Comparison of ENCODE assay signal across 20 cellular contexts in genomic region chr5:1466631-1467265, GRCh38. TPM values are rescaled to one million over a fixed set of nuclear protein-coding genes. Genes with fewer than 3 reads are reported as not detected.
DNase-seq lines count a peak whose midpoint lies in the region; ATAC-seq, FAIRE-seq and TF ChIP-seq lines count a peak whose summit lies in the region.
"Had no signal": no experiment of that assay in that cellular context is flagged by ENCODE, and none has a peak within 500 bp of the region (broad histone marks: within the 10 kb centered on the region; RNA-seq: fewer than 3 reads in every experiment).

No MANE protein-coding gene starts in this region.

- no peak for TF ChIP-seq POLR2A in H1 (IDR thresholded peaks at IDR 0.05; ENCODE audit: control extremely low read depth in 1 of 2, low read depth in 2 of 2, low read length in 2 of 2)

- H3K4me1 Mint-ChIP-seq in activated naive CD8-positive, alpha-beta T cell treated with anti-CD3 and anti-CD28 coated beads, Interleukin-2, amount 10 ng/mL, durations not matched to agents 7 days and 5 days: peaks cover 2% of the 10 kb centered on the region
- H3K4me1 Mint-ChIP-seq in activated naive CD8-positive, alpha-beta T cell treated with anti-CD3 and anti-CD28 coated beads, Interleukin-2, amount 50 U/mL, for 24 hours: peaks cover 17% of the 10 kb centered on the region
- H3K4me1 Mint-ChIP-seq: GM23338 had no signal

- no peak overlapping the region for H3K4me3 Mint-ChIP-seq in activated naive CD8-positive, alpha-beta T cell treated with anti-CD3 and anti-CD28 coated beads, Interleukin-2, amount 10 ng/mL, durations not matched to agents 7 days and 5 days
- no peak overlapping the region for H3K4me3 Mint-ChIP-seq in activated naive CD8-positive, alpha-beta T cell treated with anti-CD3 and anti-CD28 coated beads, Interleukin-2, amount 50 U/mL, for 24 hours
- H3K4me3 Mint-ChIP-seq: GM23338 had no signal

- no peak overlapping the region for H3K9ac ChIP-seq in H1 (replicated peaks in 1 of 4; ENCODE audit: extremely low read depth in 1 of 4, low read depth in 3 of 4, low read length in 3 of 4)
- no peak overlapping the region for H3K9ac ChIP-seq in neuronal stem cell (ENCODE audit: low read depth, low read length, poor library complexity)

- no peak overlapping the region for H2AFZ ChIP-seq in H1 (ENCODE audit: low read length)
- no peak overlapping the region for H2AFZ ChIP-seq in neuronal stem cell (ENCODE audit: low read length)
- H2AFZ ChIP-seq: GM23338 had no signal

- H3K4me1 ChIP-seq in H1 (replicated peaks in 1 of 4; ENCODE audit: control insufficient read depth in 3 of 4, insufficient read depth in 4 of 4, low read length in 3 of 4) (no peaks in the 10 kb centered on the region), neuronal stem cell (ENCODE audit: control insufficient read depth in 2 of 2, insufficient read depth in 1 of 2, low read depth in 1 of 2, low read length in 2 of 2) (peaks cover 0 to 14% of the 10 kb centered on the region in 2 donors), upper lobe of right lung (no peaks in the 10 kb centered on the region)

- H3K36me3 ChIP-seq in H1 (ENCODE audit: control insufficient read depth in 2 of 4, insufficient read depth in 4 of 4, low read length in 3 of 4) (peaks cover 17 to 77% (median 58%) of the 10 kb centered on the region in 4 experiments), neuronal stem cell (replicated peaks in 1 of 2; ENCODE audit: control insufficient read depth in 2 of 2, insufficient read depth in 2 of 2, low read length in 2 of 2) (peaks cover 55 to 64% of the 10 kb centered on the region in 2 donors), upper lobe of right lung (peaks cover 77% of the 10 kb centered on the region)

- H2BK15ac ChIP-seq in H1 (ENCODE audit: low read length) (no peak overlapping the region), neuronal stem cell (ENCODE audit: low read length) (no peak overlapping the region)

- H3K9me3 ChIP-seq in H1 (ENCODE audit: insufficient read depth in 2 of 2, low read depth in 1 of 2, low read length in 1 of 2) (peaks cover 9 to 10% of the 10 kb centered on the region in 2 experiments; a peak in 2 of 4 replicates), neuronal stem cell (replicated peaks in 1 of 2; ENCODE audit: control insufficient read depth in 2 of 2, insufficient read depth in 1 of 2, low read depth in 1 of 2, low read length in 2 of 2) (peaks cover 0 to 11% of the 10 kb centered on the region in 2 donors), upper lobe of right lung (no peaks in the 10 kb centered on the region)
- H3K9me3 ChIP-seq: A549 had no signal

- H3K4me3 ChIP-seq in H1 (ENCODE audit: extremely low read depth in 1 of 4, insufficient read depth in 2 of 4, low read depth in 3 of 4, low read length in 4 of 4): no peak overlapping the region
- H3K4me3 ChIP-seq in neuronal stem cell (ENCODE audit: low read length in 2 of 2): no peak overlapping the region
- no peak overlapping the region for H3K4me3 ChIP-seq in upper lobe of right lung
- H3K4me3 ChIP-seq: A549, GM23338, K562 had no signal

- H2BK12ac ChIP-seq in H1 (ENCODE audit: low read depth, low read length): no peak overlapping the region
- H2BK12ac ChIP-seq in neuronal stem cell (ENCODE audit: low read length): no peak overlapping the region

- H4K91ac ChIP-seq in H1 (replicated peaks; ENCODE audit: insufficient read length, low read length): no peak overlapping the region
- H4K91ac ChIP-seq in neuronal stem cell (ENCODE audit: low read depth, low read length, poor library complexity): no peak overlapping the region

- TF ChIP-seq RAD21 in H1 (IDR thresholded peaks at IDR 0.05 in 1 of 2, conservative IDR thresholded peaks at IDR 0.05 in 1 of 2; ENCODE audit: low read depth in 2 of 2, low read length in 2 of 2): no peak

- no peak overlapping the region for H3K56ac ChIP-seq in H1 (replicated peaks; ENCODE audit: insufficient read length, low read depth, low read length)

- H2AK5ac ChIP-seq in H1 (ENCODE audit: low read depth, low read length) (no peak overlapping the region), neuronal stem cell (ENCODE audit: low read depth, low read length) (peak overlapping the region; percentile 21)

- H3K23ac ChIP-seq in H1 (ENCODE audit: insufficient read length): no peak overlapping the region
- peak overlapping the region; percentile 73 for H3K23ac ChIP-seq in neuronal stem cell (ENCODE audit: low read depth, low read length, poor library complexity)

- H4K8ac ChIP-seq in H1 (ENCODE audit: extremely low read depth, insufficient read depth, low read length) (no peak overlapping the region), neuronal stem cell (ENCODE audit: low read depth, low read length) (no peak overlapping the region)

- no peaks in the 10 kb centered on the region for H3K27me3 Mint-ChIP-seq in activated naive CD8-positive, alpha-beta T cell treated with anti-CD3 and anti-CD28 coated beads, Interleukin-2, amount 10 ng/mL, durations not matched to agents 7 days and 5 days
- no peaks in the 10 kb centered on the region for H3K27me3 Mint-ChIP-seq in activated naive CD8-positive, alpha-beta T cell treated with anti-CD3 and anti-CD28 coated beads, Interleukin-2, amount 50 U/mL, for 24 hours

- peak overlapping the region; percentile 46 for H3K27ac Mint-ChIP-seq in activated naive CD8-positive, alpha-beta T cell treated with anti-CD3 and anti-CD28 coated beads, Interleukin-2, amount 10 ng/mL, durations not matched to agents 7 days and 5 days
- H3K27ac Mint-ChIP-seq in activated naive CD8-positive, alpha-beta T cell treated with anti-CD3 and anti-CD28 coated beads, Interleukin-2, amount 50 U/mL, for 24 hours: no peak overlapping the region
- H3K27ac Mint-ChIP-seq: GM23338 had no signal

- CTCF ChIA-PET in H1 (lab: Charles Lee; ENCODE audit: partially characterized antibody): interaction anchor here (0.8 to 5.6 kb wide), 7 partner anchors 8 to 87 kb away, joined by 3 to 47 read pairs (median 5); no protein-coding TSS in a partner anchor

- no peak overlapping the region for H3K4me2 ChIP-seq in H1 (ENCODE audit: insufficient read depth in 1 of 2, low read depth in 2 of 2, low read length in 2 of 2)
- H3K4me2 ChIP-seq in neuronal stem cell (ENCODE audit: insufficient read depth, low read length, poor library complexity, severe bottlenecking): no peak overlapping the region
- H3K4me2 ChIP-seq: A549, GM23338 had no signal

- POLR2A ChIA-PET in activated naive CD8-positive, alpha-beta T cell treated with anti-CD3 and anti-CD28 coated beads, Interleukin-2, amount 10 ng/mL, durations not matched to agents 7 days and 5 days (lab: Charles Lee): no interaction called here
- POLR2A ChIA-PET in H1 (lab: Charles Lee; ENCODE audit: partially characterized antibody): interaction anchor here (1.2 kb wide), 1 partner anchor 14 kb away, joined by 3 read pairs; no protein-coding TSS in a partner anchor

- no peak for ATAC-seq in activated naive CD8-positive, alpha-beta T cell treated with anti-CD3 and anti-CD28 coated beads, Interleukin-2, amount 10 ng/mL, durations not matched to agents 7 days and 5 days (ENCODE audit: low read depth)
- ATAC-seq in activated naive CD8-positive, alpha-beta T cell treated with anti-CD3 and anti-CD28 coated beads, Interleukin-2, amount 50 U/mL, for 24 hours: no peak
- no peak for ATAC-seq in upper lobe of right lung
- no peak for ATAC-seq in HG03457 (IDR thresholded peaks at IDR 0.05; ENCODE audit: unreplicated experiment)
- ATAC-seq: A549, K562 had no signal

- H4K5ac ChIP-seq in H1 (ENCODE audit: insufficient read length, low read depth, low read length): no peak overlapping the region

- H3K27ac ChIP-seq in H1 (ENCODE audit: low read depth, low read length): no peak overlapping the region
- no peak overlapping the region for H3K27ac ChIP-seq in neuronal stem cell (replicated peaks; ENCODE audit: low read length)
- H3K27ac ChIP-seq in upper lobe of right lung: no peak overlapping the region
- H3K27ac ChIP-seq: A549 had no signal

- H3K14ac ChIP-seq in H1 (ENCODE audit: insufficient read length) (no peak overlapping the region), neuronal stem cell (ENCODE audit: low read length) (peak overlapping the region; percentile 38)

- H3K18ac ChIP-seq in H1 (ENCODE audit: extremely low read depth, low read length): no peak overlapping the region
- no peak overlapping the region for H3K18ac ChIP-seq in neuronal stem cell (ENCODE audit: low read length)

- no peak overlapping the region for H2BK20ac ChIP-seq in H1 (ENCODE audit: low read length)

- H4K20me1 ChIP-seq in H1 (replicated peaks in 1 of 2; ENCODE audit: control insufficient read depth in 1 of 2, insufficient read depth in 2 of 2, low read length in 2 of 2): peaks cover 0 to 22% of the 10 kb centered on the region in 2 experiments

- peaks cover 32% of the 10 kb centered on the region for H3K36me3 Mint-ChIP-seq in activated naive CD8-positive, alpha-beta T cell treated with anti-CD3 and anti-CD28 coated beads, Interleukin-2, amount 10 ng/mL, durations not matched to agents 7 days and 5 days
- peaks cover 44% of the 10 kb centered on the region for H3K36me3 Mint-ChIP-seq in activated naive CD8-positive, alpha-beta T cell treated with anti-CD3 and anti-CD28 coated beads, Interleukin-2, amount 50 U/mL, for 24 hours (ENCODE audit: low read depth)

- intact Hi-C loops in upper lobe of right lung (cut with DNase I): no loop called here

- no peak for FAIRE-seq in H1 (lab: Jason Lieb, UNC)
- FAIRE-seq: A549, GM12891, HTR-8/SVneo, K562 had no signal

- no peak overlapping the region for H3K4ac ChIP-seq in H1 (replicated peaks; ENCODE audit: insufficient read length, low read depth, low read length)
- no peak overlapping the region for H3K4ac ChIP-seq in neuronal stem cell (ENCODE audit: low read length)

- WGBS in H1 (ENCODE audit: extremely low coverage in 1 of 2, insufficient coverage in 1 of 2, insufficient read length in 1 of 2, insufficient replicate concordance in 2 of 2, low coverage in 1 of 2, low lambda C conversion rate in 2 of 2, missing lambda C conversion rate in 1 of 2), 2 experiments: 92% methylated on average over 22 of the region's 37 CpGs; no CpG with 5 or more reads in 1 of the 2 experiments
- no CpG with 5 or more reads among the region's 37 CpGs for WGBS in neuronal stem cell (ENCODE audit: extremely low coverage in 2 of 2, insufficient read length in 2 of 2, insufficient replicate concordance in 1 of 2), 2 donors

- H2BK120ac ChIP-seq in H1 (replicated peaks; ENCODE audit: low read depth, low read length) (no peak overlapping the region), neuronal stem cell (ENCODE audit: low read depth, low read length) (no peak overlapping the region)

- no peak for TF ChIP-seq CTCF in H1 (IDR thresholded peaks at IDR 0.05; ENCODE audit: control extremely low read depth in 1 of 3, insufficient read depth in 1 of 3, low read depth in 1 of 3, low read length in 3 of 3)
- TF ChIP-seq CTCF in upper lobe of right lung (IDR thresholded peaks at IDR 0.05): no peak

- DNase-seq in activated naive CD8-positive, alpha-beta T cell treated with anti-CD3 and anti-CD28 coated beads, Interleukin-2, amount 10 ng/mL, durations not matched to agents 7 days and 5 days: peak; percentile 23
- no peak for DNase-seq in activated naive CD8-positive, alpha-beta T cell treated with anti-CD3 and anti-CD28 coated beads, Interleukin-2, amount 50 U/mL, for 24 hours
- DNase-seq in H1 (ENCODE audit: low read depth in 1 of 2, low spot score in 2 of 2): no peak
- DNase-seq in neuronal stem cell (ENCODE audit: low spot score): no peak
- peak; percentile 65 for DNase-seq in upper lobe of right lung
- no peak for DNase-seq in NCI-H1694 (lab: John Stamatoyannopoulos, UW)
- DNase-seq: Calu3, DMS79, NCI-H1048, NCI-H2107, NCI-H226, NCI-H526, OCI-M1 had no signal

- peaks cover 3% of the 10 kb centered on the region for H3K9me3 Mint-ChIP-seq in activated naive CD8-positive, alpha-beta T cell treated with anti-CD3 and anti-CD28 coated beads, Interleukin-2, amount 10 ng/mL, durations not matched to agents 7 days and 5 days
- H3K9me3 Mint-ChIP-seq in activated naive CD8-positive, alpha-beta T cell treated with anti-CD3 and anti-CD28 coated beads, Interleukin-2, amount 50 U/mL, for 24 hours: peaks cover 3% of the 10 kb centered on the region

- no peak overlapping the region for H2BK5ac ChIP-seq in H1 (ENCODE audit: low read depth, low read length)
- H2BK5ac ChIP-seq in neuronal stem cell (ENCODE audit: low read length): no peak overlapping the region

- peaks cover 10% of the 10 kb centered on the region; the same call in 1 of the 2 replicates for H3K79me1 ChIP-seq in H1 (ENCODE audit: low read depth, low read length)
- H3K79me1 ChIP-seq in neuronal stem cell (ENCODE audit: low read depth, low read length): peaks cover 11% of the 10 kb centered on the region

- 0 out of 2 replicates have a peak, but pooled peaks cover 1% of the 10 kb centered on the region for H3K23me2 ChIP-seq in H1 (ENCODE audit: low read depth, low read length)

- no peaks in the 10 kb centered on the region; a peak in 1 of 7 replicates for H3K27me3 ChIP-seq in H1 (replicated peaks in 1 of 4; ENCODE audit: control insufficient read depth in 3 of 4, extremely low read depth in 1 of 4, insufficient read depth in 3 of 4, low read length in 3 of 4)
- H3K27me3 ChIP-seq in neuronal stem cell (ENCODE audit: control insufficient read depth in 3 of 3, insufficient read depth in 3 of 3, low read depth in 1 of 3, low read length in 3 of 3): no peaks in the 10 kb centered on the region
- H3K27me3 ChIP-seq in upper lobe of right lung: no peaks in the 10 kb centered on the region

- TF ChIP-seq EP300 in H1 (IDR thresholded peaks at IDR 0.05; ENCODE audit: borderline replicate concordance in 1 of 2, low read depth in 2 of 2, low read length in 2 of 2): no peak

- peaks cover 0 to 3% of the 10 kb centered on the region in 2 experiments; a peak in 1 of 4 replicates for H3K79me2 ChIP-seq in H1 (ENCODE audit: control insufficient read depth in 1 of 2, insufficient read depth in 2 of 2, low read length in 2 of 2)

RNA-seq across cellular contexts. Expression of gene SLC6A3, which starts 21.5 kb away (rescaled TPM):
- total RNA-seq in activated naive CD8-positive, alpha-beta T cell treated with anti-CD3 and anti-CD28 coated beads, Interleukin-2, amount 10 ng/mL, durations not matched to agents 7 days and 5 days: under 1 TPM in 1 of 2 experiments, not detected in 1; 0.08 TPM
- 0.46 and 0.48 TPM in 2 replicates for total RNA-seq in H1 (2021; fragmentation: NEBNext Ultra II Directional; extraction: Animal tissue kit (Norgen Biotek cat#: 25700))
- polyA plus RNA-seq in H1 (2011; rRNA removed): 0.86 and 0.91 TPM in 2 replicates
- 0.57 TPM for polyA plus RNA-seq in H1 (2011; cell fraction: cytosol; rRNA removed)
- polyA plus RNA-seq in H1 (2011; cell fraction: nucleus; rRNA removed): 1.9 TPM
- polyA plus RNA-seq in H1 (2012, experiment 1 of 2): 0.55 to 0.88 TPM (median 0.75 TPM) in 4 replicates
- polyA plus RNA-seq in H1 (2012, experiment 2 of 2): 0.58 TPM
- polyA plus RNA-seq in H1 (2013, experiment 1 of 2): 0.77 TPM
- polyA plus RNA-seq in H1 (2013, experiment 2 of 2): 0.94 TPM
- 1.0 and 1.1 TPM in 2 replicates for polyA minus RNA-seq in H1 (2011; rRNA and poly(A)+ RNA removed)
- 0.44 TPM for polyA minus RNA-seq in H1 (2011; cell fraction: cytosol; rRNA and poly(A)+ RNA removed)
- polyA minus RNA-seq in H1 (2011; cell fraction: nucleus; rRNA and poly(A)+ RNA removed): 0.50 TPM
- polyA plus RNA-seq in neuronal stem cell (2013, experiment 1 of 2): 0.26 TPM
- 0.15 TPM for polyA plus RNA-seq in neuronal stem cell (2013, experiment 2 of 2)
- 0.52 TPM for total RNA-seq in upper lobe of right lung
- total RNA-seq: Calu3, G401, K562 had no signal
- polyA plus RNA-seq: K562 had no signal

RNA-seq across cellular contexts. Expression of gene LPCAT1, which starts 57.0 kb away (rescaled TPM):
- 10 to 100 TPM; 70.8 to 72.2 TPM for total RNA-seq in activated naive CD8-positive, alpha-beta T cell treated with anti-CD3 and anti-CD28 coated beads, Interleukin-2, amount 10 ng/mL, durations not matched to agents 7 days and 5 days
- total RNA-seq in H1 (2021; fragmentation: NEBNext Ultra II Directional; extraction: Animal tissue kit (Norgen Biotek cat#: 25700)): 260 and 266 TPM in 2 replicates
- polyA plus RNA-seq in H1 (2011; rRNA removed): 107 and 168 TPM in 2 replicates
- polyA plus RNA-seq in H1 (2011; cell fraction: cytosol; rRNA removed): 145 TPM
- polyA plus RNA-seq in H1 (2011; cell fraction: nucleus; rRNA removed): 161 TPM
- polyA plus RNA-seq in H1 (2012, experiment 1 of 2): 129 to 148 TPM (median 136 TPM) in 4 replicates
- polyA plus RNA-seq in H1 (2012, experiment 2 of 2): 146 TPM
- polyA plus RNA-seq in H1 (2013, experiment 1 of 2): 245 TPM
- 311 TPM for polyA plus RNA-seq in H1 (2013, experiment 2 of 2)
- 76.4 and 90.5 TPM in 2 replicates for polyA minus RNA-seq in H1 (2011; rRNA and poly(A)+ RNA removed)
- polyA minus RNA-seq in H1 (2011; cell fraction: cytosol; rRNA and poly(A)+ RNA removed): 92.9 TPM
- 64.8 TPM for polyA minus RNA-seq in H1 (2011; cell fraction: nucleus; rRNA and poly(A)+ RNA removed)
- 92.2 TPM for polyA plus RNA-seq in neuronal stem cell (2013, experiment 1 of 2)
- 93.4 TPM for polyA plus RNA-seq in neuronal stem cell (2013, experiment 2 of 2)
- 690 TPM for total RNA-seq in upper lobe of right lung

Comparison
In these comparisons a context has a peak if more than half of its experiments do, and no peak if none do; other contexts are left out.
1. DNase-seq: peak in activated naive CD8-positive, alpha-beta T cell treated with anti-CD3 and anti-CD28 coated beads, Interleukin-2, amount 10 ng/mL, durations not matched to agents 7 days and 5 days (single experiment) and upper lobe of right lung (single experiment); none in activated naive CD8-positive, alpha-beta T cell treated with anti-CD3 and anti-CD28 coated beads, Interleukin-2, amount 50 U/mL, for 24 hours (single experiment), H1 (0 of 2), neuronal stem cell (single experiment) and NCI-H1694 (single experiment).